Comparison of ENCODE assay signal across 1 cellular context in the genomic region with DNA sequence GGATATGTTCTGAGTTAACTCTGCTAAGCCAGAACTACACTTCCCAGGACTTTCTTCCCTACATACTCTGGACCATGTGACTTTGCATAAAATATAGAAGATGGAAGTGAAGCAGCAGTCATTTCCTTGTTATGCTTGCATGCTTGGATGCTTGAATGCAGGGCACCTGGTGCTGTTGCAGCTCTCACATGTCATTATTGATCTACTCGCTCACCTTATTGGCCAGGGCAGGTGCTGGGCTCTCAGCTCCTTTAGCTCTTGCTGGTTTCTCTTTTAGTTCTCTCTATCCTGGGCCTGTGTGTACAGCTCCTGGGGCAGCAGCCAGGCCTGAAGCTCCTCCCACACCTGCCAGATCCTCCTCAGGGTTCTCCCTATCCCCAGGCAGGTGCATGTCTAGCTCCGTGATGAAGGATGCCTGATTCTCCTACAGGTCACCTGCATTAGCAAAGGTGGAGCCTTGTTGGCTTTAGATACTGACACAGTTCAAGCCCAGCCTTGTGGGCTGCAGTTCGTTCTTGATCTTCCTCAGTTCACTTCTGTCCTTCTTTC.
TF ChIP-seq lines count a peak whose summit lies in the region.

No MANE protein-coding gene starts in this region.

TF ChIP-seq in GM23338, 12 proteins besides CTCF, POLR2A, EP300 and RAD21 (continued from another document):
- TF ChIP-seq, protein P1, sequence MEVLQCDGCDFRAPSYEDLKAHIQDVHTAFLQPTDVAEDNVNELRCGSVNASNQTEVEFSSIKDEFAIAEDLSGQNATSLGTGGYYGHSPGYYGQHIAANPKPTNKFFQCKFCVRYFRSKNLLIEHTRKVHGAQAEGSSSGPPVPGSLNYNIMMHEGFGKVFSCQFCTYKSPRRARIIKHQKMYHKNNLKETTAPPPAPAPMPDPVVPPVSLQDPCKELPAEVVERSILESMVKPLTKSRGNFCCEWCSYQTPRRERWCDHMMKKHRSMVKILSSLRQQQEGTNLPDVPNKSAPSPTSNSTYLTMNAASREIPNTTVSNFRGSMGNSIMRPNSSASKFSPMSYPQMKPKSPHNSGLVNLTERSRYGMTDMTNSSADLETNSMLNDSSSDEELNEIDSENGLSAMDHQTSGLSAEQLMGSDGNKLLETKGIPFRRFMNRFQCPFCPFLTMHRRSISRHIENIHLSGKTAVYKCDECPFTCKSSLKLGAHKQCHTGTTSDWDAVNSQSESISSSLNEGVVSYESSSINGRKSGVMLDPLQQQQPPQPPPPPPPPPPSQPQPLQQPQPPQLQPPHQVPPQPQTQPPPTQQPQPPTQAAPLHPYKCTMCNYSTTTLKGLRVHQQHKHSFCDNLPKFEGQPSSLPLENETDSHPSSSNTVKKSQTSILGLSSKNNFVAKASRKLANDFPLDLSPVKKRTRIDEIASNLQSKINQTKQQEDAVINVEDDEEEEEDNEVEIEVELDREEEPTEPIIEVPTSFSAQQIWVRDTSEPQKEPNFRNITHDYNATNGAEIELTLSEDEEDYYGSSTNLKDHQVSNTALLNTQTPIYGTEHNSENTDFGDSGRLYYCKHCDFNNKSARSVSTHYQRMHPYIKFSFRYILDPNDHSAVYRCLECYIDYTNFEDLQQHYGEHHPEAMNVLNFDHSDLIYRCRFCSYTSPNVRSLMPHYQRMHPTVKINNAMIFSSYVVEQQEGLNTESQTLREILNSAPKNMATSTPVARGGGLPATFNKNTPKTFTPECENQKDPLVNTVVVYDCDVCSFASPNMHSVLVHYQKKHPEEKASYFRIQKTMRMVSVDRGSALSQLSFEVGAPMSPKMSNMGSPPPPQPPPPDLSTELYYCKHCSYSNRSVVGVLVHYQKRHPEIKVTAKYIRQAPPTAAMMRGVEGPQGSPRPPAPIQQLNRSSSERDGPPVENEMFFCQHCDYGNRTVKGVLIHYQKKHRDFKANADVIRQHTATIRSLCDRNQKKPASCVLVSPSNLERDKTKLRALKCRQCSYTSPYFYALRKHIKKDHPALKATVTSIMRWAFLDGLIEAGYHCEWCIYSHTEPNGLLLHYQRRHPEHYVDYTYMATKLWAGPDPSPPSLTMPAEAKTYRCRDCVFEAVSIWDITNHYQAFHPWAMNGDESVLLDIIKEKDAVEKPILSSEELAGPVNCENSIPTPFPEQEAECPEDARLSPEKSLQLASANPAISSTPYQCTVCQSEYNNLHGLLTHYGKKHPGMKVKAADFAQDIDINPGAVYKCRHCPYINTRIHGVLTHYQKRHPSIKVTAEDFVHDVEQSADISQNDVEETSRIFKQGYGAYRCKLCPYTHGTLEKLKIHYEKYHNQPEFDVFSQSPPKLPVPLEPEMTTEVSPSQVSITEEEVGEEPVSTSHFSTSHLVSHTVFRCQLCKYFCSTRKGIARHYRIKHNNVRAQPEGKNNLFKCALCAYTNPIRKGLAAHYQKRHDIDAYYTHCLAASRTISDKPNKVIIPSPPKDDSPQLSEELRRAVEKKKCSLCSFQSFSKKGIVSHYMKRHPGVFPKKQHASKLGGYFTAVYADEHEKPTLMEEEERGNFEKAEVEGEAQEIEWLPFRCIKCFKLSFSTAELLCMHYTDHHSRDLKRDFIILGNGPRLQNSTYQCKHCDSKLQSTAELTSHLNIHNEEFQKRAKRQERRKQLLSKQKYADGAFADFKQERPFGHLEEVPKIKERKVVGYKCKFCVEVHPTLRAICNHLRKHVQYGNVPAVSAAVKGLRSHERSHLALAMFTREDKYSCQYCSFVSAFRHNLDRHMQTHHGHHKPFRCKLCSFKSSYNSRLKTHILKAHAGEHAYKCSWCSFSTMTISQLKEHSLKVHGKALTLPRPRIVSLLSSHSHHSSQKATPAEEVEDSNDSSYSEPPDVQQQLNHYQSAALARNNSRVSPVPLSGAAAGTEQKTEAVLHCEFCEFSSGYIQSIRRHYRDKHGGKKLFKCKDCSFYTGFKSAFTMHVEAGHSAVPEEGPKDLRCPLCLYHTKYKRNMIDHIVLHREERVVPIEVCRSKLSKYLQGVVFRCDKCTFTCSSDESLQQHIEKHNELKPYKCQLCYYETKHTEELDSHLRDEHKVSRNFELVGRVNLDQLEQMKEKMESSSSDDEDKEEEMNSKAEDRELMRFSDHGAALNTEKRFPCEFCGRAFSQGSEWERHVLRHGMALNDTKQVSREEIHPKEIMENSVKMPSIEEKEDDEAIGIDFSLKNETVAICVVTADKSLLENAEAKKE (CRISPR knock-in tag; IDR thresholded peaks at IDR 0.05) = no peak
- no peak for TF ChIP-seq JUNB (IDR thresholded peaks at IDR 0.05; ENCODE audit: unreplicated experiment)
- TF ChIP-seq, protein P2, sequence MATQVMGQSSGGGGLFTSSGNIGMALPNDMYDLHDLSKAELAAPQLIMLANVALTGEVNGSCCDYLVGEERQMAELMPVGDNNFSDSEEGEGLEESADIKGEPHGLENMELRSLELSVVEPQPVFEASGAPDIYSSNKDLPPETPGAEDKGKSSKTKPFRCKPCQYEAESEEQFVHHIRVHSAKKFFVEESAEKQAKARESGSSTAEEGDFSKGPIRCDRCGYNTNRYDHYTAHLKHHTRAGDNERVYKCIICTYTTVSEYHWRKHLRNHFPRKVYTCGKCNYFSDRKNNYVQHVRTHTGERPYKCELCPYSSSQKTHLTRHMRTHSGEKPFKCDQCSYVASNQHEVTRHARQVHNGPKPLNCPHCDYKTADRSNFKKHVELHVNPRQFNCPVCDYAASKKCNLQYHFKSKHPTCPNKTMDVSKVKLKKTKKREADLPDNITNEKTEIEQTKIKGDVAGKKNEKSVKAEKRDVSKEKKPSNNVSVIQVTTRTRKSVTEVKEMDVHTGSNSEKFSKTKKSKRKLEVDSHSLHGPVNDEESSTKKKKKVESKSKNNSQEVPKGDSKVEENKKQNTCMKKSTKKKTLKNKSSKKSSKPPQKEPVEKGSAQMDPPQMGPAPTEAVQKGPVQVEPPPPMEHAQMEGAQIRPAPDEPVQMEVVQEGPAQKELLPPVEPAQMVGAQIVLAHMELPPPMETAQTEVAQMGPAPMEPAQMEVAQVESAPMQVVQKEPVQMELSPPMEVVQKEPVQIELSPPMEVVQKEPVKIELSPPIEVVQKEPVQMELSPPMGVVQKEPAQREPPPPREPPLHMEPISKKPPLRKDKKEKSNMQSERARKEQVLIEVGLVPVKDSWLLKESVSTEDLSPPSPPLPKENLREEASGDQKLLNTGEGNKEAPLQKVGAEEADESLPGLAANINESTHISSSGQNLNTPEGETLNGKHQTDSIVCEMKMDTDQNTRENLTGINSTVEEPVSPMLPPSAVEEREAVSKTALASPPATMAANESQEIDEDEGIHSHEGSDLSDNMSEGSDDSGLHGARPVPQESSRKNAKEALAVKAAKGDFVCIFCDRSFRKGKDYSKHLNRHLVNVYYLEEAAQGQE (IDR thresholded peaks at IDR 0.05; ENCODE audit: unreplicated experiment) = no peak
